Comparison of ENCODE assay signal across 15 cellular contexts in the genomic region with DNA sequence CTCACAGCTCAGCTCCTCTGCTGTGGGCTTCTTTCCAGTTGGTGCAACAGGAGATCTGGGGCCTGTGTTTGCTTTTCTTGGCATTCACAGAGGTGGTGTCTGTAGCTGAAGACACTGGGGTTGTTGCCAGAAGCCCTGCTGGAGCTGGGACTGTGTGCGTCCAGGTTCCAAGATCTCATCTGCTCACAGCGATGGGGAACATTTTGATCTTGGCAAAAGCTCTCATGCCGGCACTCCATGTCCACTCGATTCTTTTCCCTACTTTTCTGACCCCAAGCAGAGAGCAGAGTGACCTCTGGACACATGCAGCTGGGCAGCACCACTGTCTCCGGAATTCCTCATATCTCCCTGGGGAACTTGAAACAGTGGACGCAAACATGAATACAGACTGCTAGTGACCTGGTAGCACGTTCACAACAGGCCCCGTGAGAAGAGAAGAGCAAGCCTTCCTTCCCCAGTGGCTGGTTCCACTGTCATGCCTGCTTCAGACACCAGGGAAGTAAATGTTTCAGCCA. TPM values are rescaled to one million over a fixed set of nuclear protein-coding genes. Genes with fewer than 3 reads are reported as not detected.
DNase-seq lines count a peak whose midpoint lies in the region; ATAC-seq, FAIRE-seq and TF ChIP-seq lines count a peak whose summit lies in the region.
"Had no signal": no experiment of that assay in that cellular context is flagged by ENCODE, and none has a peak within 500 bp of the region (broad histone marks: within the 10 kb centered on the region; RNA-seq: fewer than 3 reads in every experiment).

No MANE protein-coding gene starts in this region.

- no peak overlapping the region for H3K27ac ChIP-seq in endothelial cell of umbilical vein (ENCODE audit: insufficient read depth, low read depth, low read length)
- H3K27ac ChIP-seq in lower lobe of right lung, result no peak overlapping the region
- peak overlapping the region; percentile 69 for H3K27ac ChIP-seq in subcutaneous abdominal adipose tissue (ENCODE audit: low read depth, low read length)

- CTCF ChIA-PET in endothelial cell of umbilical vein (lab: Charles Lee), result interaction anchor here (0.7 to 1.2 kb wide), 4 partner anchors 10 to 44 kb away, joined by 3 to 5 read pairs (median 3); no protein-coding TSS in a partner anchor

- H3K4me1 ChIP-seq in endothelial cell of umbilical vein (ENCODE audit: control insufficient read depth, extremely low read depth, insufficient read depth, low read length) (no peaks in the 10 kb centered on the region), lower lobe of right lung (no peaks in the 10 kb centered on the region), subcutaneous abdominal adipose tissue (ENCODE audit: control insufficient read depth in 5 of 5, insufficient read depth in 5 of 5, low read length in 5 of 5) (peaks cover 13 to 42% (median 30%) of the 10 kb centered on the region in 5 donors)
- H3K4me1 ChIP-seq: transverse colon had no signal

- no peak overlapping the region for H2AFZ ChIP-seq in endothelial cell of umbilical vein (ENCODE audit: low read depth, low read length)

- no peaks in the 10 kb centered on the region for H3K27me3 ChIP-seq in MG63
- peaks cover 37 to 40% of the 10 kb centered on the region in 2 experiments for H3K27me3 ChIP-seq in endothelial cell of umbilical vein (ENCODE audit: control insufficient read depth in 2 of 2, insufficient read depth in 2 of 2, low read length in 2 of 2)
- H3K27me3 ChIP-seq in lower lobe of right lung (ENCODE audit: low read depth), result no peaks in the 10 kb centered on the region
- H3K27me3 ChIP-seq in subcutaneous abdominal adipose tissue (ENCODE audit: control insufficient read depth in 5 of 5, insufficient read depth in 4 of 5, low read length in 5 of 5), result no peaks in the 10 kb centered on the region
- H3K27me3 ChIP-seq: transverse colon had no signal

- H3K9ac ChIP-seq in endothelial cell of umbilical vein (replicated peaks; ENCODE audit: extremely low read depth, insufficient read depth, low read length), result no peak overlapping the region
- H3K9ac ChIP-seq in subcutaneous abdominal adipose tissue (ENCODE audit: low read length in 5 of 5), result no peak overlapping the region

- H3K4me3 ChIP-seq in MG63, result no peak overlapping the region
- H3K4me3 ChIP-seq in endothelial cell of umbilical vein (replicated peaks in 1 of 3; ENCODE audit: insufficient read depth in 1 of 3, low read depth in 1 of 3, low read length in 3 of 3), result no peak overlapping the region
- H3K4me3 ChIP-seq in lower lobe of right lung, result no peak overlapping the region
- H3K4me3 ChIP-seq in subcutaneous abdominal adipose tissue (ENCODE audit: low read depth in 1 of 5, low read length in 5 of 5), result peak overlapping the region in 4 of 5 donors; percentile 3 to 44 (median 18)
- H3K4me3 ChIP-seq: transverse colon had no signal

- dilution Hi-C loops in endothelial cell of umbilical vein (cut with MboI; ENCODE audit: extremely low pct_ligation_motif_present, low sequenced_read_pairs), result no loop called here

- FAIRE-seq in endothelial cell of umbilical vein (lab: Jason Lieb, UNC), result no peak

- H3K9me3 ChIP-seq in MG63, result no peaks in the 10 kb centered on the region; the same call in 1 of the 2 replicates
- H3K9me3 ChIP-seq in endothelial cell of umbilical vein (replicated peaks; ENCODE audit: control insufficient read depth, insufficient read depth, low read length), result no peaks in the 10 kb centered on the region
- H3K9me3 ChIP-seq in lower lobe of right lung, result no peaks in the 10 kb centered on the region
- no peaks in the 10 kb centered on the region for H3K9me3 ChIP-seq in subcutaneous abdominal adipose tissue (ENCODE audit: control insufficient read depth in 5 of 5, low read length in 5 of 5)
- H3K9me3 ChIP-seq: transverse colon had no signal

- H3K4me2 ChIP-seq in endothelial cell of umbilical vein (ENCODE audit: insufficient read depth, low read length), result no peak overlapping the region

- DNase-seq in MG63, result peak; percentile 91
- peak; percentile 43 for DNase-seq in endothelial cell of umbilical vein (ENCODE audit: low read depth, low spot score)
- DNase-seq in lower lobe of right lung, result no peak
- no peak for DNase-seq in Kasumi-1 (lab: John Stamatoyannopoulos, UW)
- no peak for DNase-seq in activated CD8-positive, alpha-beta memory T cell treated with anti-CD3 and anti-CD28 coated beads, Interleukin-2, amount 50 U/mL, for 48 hours
- DNase-seq: activated CD4-positive, alpha-beta T cell treated with anti-CD3 and anti-CD28 coated beads, Interleukin-2, amount 50 U/mL, for 48 hours; activated naive CD4-positive, alpha-beta T cell treated with anti-CD3 and anti-CD28 coated beads, Interleukin-2, amount 50 U/mL, for 16 hours; CD4-positive, alpha-beta memory T cell; naive thymus-derived CD8-positive, alpha-beta T cell; NCI-H1417 treated with DMSO at 0.1 percent for 48 hours; T-cell; transverse colon had no signal

- ATAC-seq in lower lobe of right lung (peak; percentile 36 to 58), GM18907 (IDR thresholded peaks at IDR 0.05; ENCODE audit: unreplicated experiment) (no peak), GM21723 (IDR thresholded peaks at IDR 0.05; ENCODE audit: unreplicated experiment) (no peak)
- ATAC-seq: naive thymus-derived CD8-positive, alpha-beta T cell; T-cell had no signal

- H3K36me3 ChIP-seq in MG63, result no peaks in the 10 kb centered on the region
- H3K36me3 ChIP-seq in endothelial cell of umbilical vein (ENCODE audit: control insufficient read depth in 2 of 2, extremely low read depth in 1 of 2, insufficient read depth in 2 of 2, low read length in 2 of 2), result no peaks in the 10 kb centered on the region
- no peaks in the 10 kb centered on the region for H3K36me3 ChIP-seq in lower lobe of right lung
- H3K36me3 ChIP-seq in subcutaneous abdominal adipose tissue (ENCODE audit: control insufficient read depth in 5 of 5, insufficient read depth in 5 of 5, low read length in 5 of 5), result no peaks in the 10 kb centered on the region
- H3K36me3 ChIP-seq: transverse colon had no signal

- intact Hi-C loops in endothelial cell of umbilical vein (cut with micrococcal nuclease) (no loop called here), lower lobe of right lung (cut with DNase I) (no loop called here)

- no TSS peak for BruUV-seq in endothelial cell of umbilical vein (replicated peaks; lab: Mats Ljungman, UMichigan)

- H3K9me1 ChIP-seq in endothelial cell of umbilical vein (replicated peaks; ENCODE audit: control insufficient read depth, extremely low read depth, insufficient read depth, low read length), result no peaks in the 10 kb centered on the region

- TF ChIP-seq CTCF in endothelial cell of umbilical vein (IDR thresholded peaks at IDR 0.05; ENCODE audit: extremely low read depth in 1 of 2, insufficient read depth in 1 of 2, low read depth in 1 of 2, low read length in 2 of 2) (no peak), lower lobe of right lung (IDR thresholded peaks at IDR 0.05) (no peak)

- H4K20me1 ChIP-seq in endothelial cell of umbilical vein (replicated peaks; ENCODE audit: control insufficient read depth, extremely low read depth, insufficient read depth, low read length), result no peaks in the 10 kb centered on the region

- POLR2A ChIA-PET in endothelial cell of umbilical vein (lab: Charles Lee), result no interaction called here

- no peak for TF ChIP-seq POLR2A in endothelial cell of umbilical vein (IDR thresholded peaks at IDR 0.05; ENCODE audit: low read depth, low read length)

- no peaks in the 10 kb centered on the region for H3K79me2 ChIP-seq in endothelial cell of umbilical vein (ENCODE audit: control insufficient read depth, insufficient read depth, low read length)

TF ChIP-seq in endothelial cell of umbilical vein, 7 proteins besides CTCF, POLR2A, EP300 and RAD21:
- no peak for TF ChIP-seq FOS (IDR thresholded peaks at IDR 0.05; ENCODE audit: borderline replicate concordance, insufficient read depth, low read length)
- TF ChIP-seq, protein P1, sequence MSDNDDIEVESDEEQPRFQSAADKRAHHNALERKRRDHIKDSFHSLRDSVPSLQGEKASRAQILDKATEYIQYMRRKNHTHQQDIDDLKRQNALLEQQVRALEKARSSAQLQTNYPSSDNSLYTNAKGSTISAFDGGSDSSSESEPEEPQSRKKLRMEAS (IDR thresholded peaks at IDR 0.05; ENCODE audit: insufficient read depth, insufficient read length), result no peak
- no peak for TF ChIP-seq MYC (IDR thresholded peaks at IDR 0.05; ENCODE audit: low read depth, low read length)
- no peak for TF ChIP-seq POLR2AphosphoS5 (IDR thresholded peaks at IDR 0.05; ENCODE audit: insufficient read depth, low read depth, low read length)
- no peak for TF ChIP-seq EZH2 (IDR thresholded peaks at IDR 0.05; ENCODE audit: borderline replicate concordance, low read depth, low read length, severe bottlenecking)

RNA-seq across cellular contexts. Expression of a gene that starts 36.1 kb away (rescaled TPM):
- total RNA-seq in MG63 (2014; rRNA removed; shearing (Covaris generic); ENCODE audit: low replicate concordance), result 1.2 and 1.4 TPM in 2 replicates
- total RNA-seq in endothelial cell of umbilical vein, result 117 and 123 TPM in 2 replicates
- 24.0 and 29.0 TPM in 2 replicates for polyA plus RNA-seq in endothelial cell of umbilical vein
- 28.8 and 29.8 TPM in 2 replicates for polyA plus RNA-seq in endothelial cell of umbilical vein (2011; cell fraction: cytosol; rRNA removed)
- polyA plus RNA-seq in endothelial cell of umbilical vein (2011; cell fraction: nucleus; rRNA removed), result 110 and 114 TPM in 2 replicates
- polyA plus RNA-seq in endothelial cell of umbilical vein (2012), result 52.5 and 57.5 TPM in 2 replicates
- polyA minus RNA-seq in endothelial cell of umbilical vein, result 190 and 213 TPM in 2 replicates
- polyA minus RNA-seq in endothelial cell of umbilical vein (2011; cell fraction: cytosol; rRNA and poly(A)+ RNA removed), result 5.3 TPM
- 447 and 494 TPM in 2 replicates for polyA minus RNA-seq in endothelial cell of umbilical vein (2011; cell fraction: nucleus; rRNA and poly(A)+ RNA removed)
- 92.4 TPM for total RNA-seq in lower lobe of right lung
- total RNA-seq: CD4-positive, alpha-beta memory T cell; naive thymus-derived CD8-positive, alpha-beta T cell had no signal
- polyA plus RNA-seq: naive thymus-derived CD8-positive, alpha-beta T cell had no signal

Comparison
In these comparisons a context has a peak if more than half of its experiments do, and no peak if none do; other contexts are left out.
1. DNase-seq: peak in MG63 (single experiment) and endothelial cell of umbilical vein (single experiment); none in lower lobe of right lung (single experiment), Kasumi-1 (0 of 2) and activated CD8-positive, alpha-beta memory T cell treated with anti-CD3 and anti-CD28 coated beads, Interleukin-2, amount 50 U/mL, for 48 hours (single experiment).
2. H3K4me3 ChIP-seq: peak in subcutaneous abdominal adipose tissue (4 of 5); none in MG63 (single experiment), endothelial cell of umbilical vein (0 of 3) and lower lobe of right lung (single experiment).
3. ATAC-seq: peak in lower lobe of right lung (2 of 2); none in GM18907 (single experiment) and GM21723 (single experiment).
4. RNA of a gene that starts 36.1 kb away (total RNA-seq): 117 to 123 TPM in endothelial cell of umbilical vein and 92.4 TPM in lower lobe of right lung (single experiment); 1.2 to 1.4 TPM in MG63; every median in the first group is over 10 times any median in the second.